ENCODE assay signal across 1 cellular context in genomic region chr5:69517763-69518212, GRCh38.
TF ChIP-seq lines count a peak whose summit lies in the region.

No MANE protein-coding gene starts in this region.

TF ChIP-seq in HEK293, 187 proteins besides CTCF, POLR2A, EP300 and RAD21 (continued from another document and continues in another):
- TF ChIP-seq REST (tag by site-specific recombination; IDR thresholded peaks at IDR 0.05) (no peak), ZNF148 (tag by site-specific recombination; IDR thresholded peaks at IDR 0.05; ENCODE audit: borderline replicate concordance) (no peak), ZEB2 (tag by site-specific recombination; IDR thresholded peaks at IDR 0.05) (peak; percentile 86), ZNF76 (tag by site-specific recombination; IDR thresholded peaks at IDR 0.05; ENCODE audit: borderline replicate concordance, low read depth) (no peak), ZNF548 (tag by site-specific recombination; IDR thresholded peaks at IDR 0.05) (no peak), ZNF335 (tag by site-specific recombination; conservative IDR thresholded peaks at IDR 0.05) (0 out of 2 replicates have a peak, but pooled peaks have one; percentile 15), HIC1 (tag by site-specific recombination; IDR thresholded peaks at IDR 0.05) (peak; percentile 26; the same call in 1 of the 2 replicates), GLI4 (tag by site-specific recombination; IDR thresholded peaks at IDR 0.05) (no peak), ZNF239 (tag by site-specific recombination; IDR thresholded peaks at IDR 0.05) (no peak), PATZ1 (tag by site-specific recombination; IDR thresholded peaks at IDR 0.05) (peak; percentile 82), ZNF830 (tag by site-specific recombination; IDR thresholded peaks at IDR 0.05; ENCODE audit: low read depth) (no peak), YY1 (tag by site-specific recombination; IDR thresholded peaks at IDR 0.05) (no peak), ZNF362 (tag by site-specific recombination; IDR thresholded peaks at IDR 0.05) (peak; percentile 88), ZNF549 (tag by site-specific recombination; IDR thresholded peaks at IDR 0.05) (no peak), ZNF16 (tag by site-specific recombination; IDR thresholded peaks at IDR 0.05; ENCODE audit: low read depth) (no peak), ZNF610 (tag by site-specific recombination; IDR thresholded peaks at IDR 0.05; ENCODE audit: borderline replicate concordance) (peak; percentile 67; the same call in 1 of the 2 replicates), ZNF701 (tag by site-specific recombination; IDR thresholded peaks at IDR 0.05) (no peak), ELK4 (IDR thresholded peaks at IDR 0.05; ENCODE audit: borderline replicate concordance, low read depth, low read length) (no peak), KLF9 (tag by site-specific recombination; IDR thresholded peaks at IDR 0.05; ENCODE audit: low read depth) (peak; percentile 35; the same call in 1 of the 2 replicates), MEIS1 (CRISPR knock-in tag; IDR thresholded peaks at IDR 0.05; ENCODE audit: borderline replicate concordance) (no peak), ZFHX2 (tag by site-specific recombination; conservative IDR thresholded peaks at IDR 0.05) (no peak), ZNF658 (tag by site-specific recombination; IDR thresholded peaks at IDR 0.05) (no peak), MYNN (tag by site-specific recombination; IDR thresholded peaks at IDR 0.05; ENCODE audit: borderline replicate concordance) (no peak), ZBTB1 (tag by site-specific recombination; IDR thresholded peaks at IDR 0.05) (no peak; the same call in 1 of the 2 replicates), ZNF202 (tag by site-specific recombination; IDR thresholded peaks at IDR 0.05; ENCODE audit: borderline replicate concordance) (no peak), ZNF580 (tag by site-specific recombination; IDR thresholded peaks at IDR 0.05) (peak; percentile 80; the same call in 1 of the 2 replicates), OSR2 (tag by site-specific recombination; IDR thresholded peaks at IDR 0.05) (peak; percentile 96), ZNF621 (tag by site-specific recombination; IDR thresholded peaks at IDR 0.05) (no peak), ZNF366 (tag by site-specific recombination; conservative IDR thresholded peaks at IDR 0.05) (peak; percentile 90), ZBTB8A (tag by site-specific recombination; IDR thresholded peaks at IDR 0.05) (peak; percentile 67)
- TF ChIP-seq, protein P1, sequence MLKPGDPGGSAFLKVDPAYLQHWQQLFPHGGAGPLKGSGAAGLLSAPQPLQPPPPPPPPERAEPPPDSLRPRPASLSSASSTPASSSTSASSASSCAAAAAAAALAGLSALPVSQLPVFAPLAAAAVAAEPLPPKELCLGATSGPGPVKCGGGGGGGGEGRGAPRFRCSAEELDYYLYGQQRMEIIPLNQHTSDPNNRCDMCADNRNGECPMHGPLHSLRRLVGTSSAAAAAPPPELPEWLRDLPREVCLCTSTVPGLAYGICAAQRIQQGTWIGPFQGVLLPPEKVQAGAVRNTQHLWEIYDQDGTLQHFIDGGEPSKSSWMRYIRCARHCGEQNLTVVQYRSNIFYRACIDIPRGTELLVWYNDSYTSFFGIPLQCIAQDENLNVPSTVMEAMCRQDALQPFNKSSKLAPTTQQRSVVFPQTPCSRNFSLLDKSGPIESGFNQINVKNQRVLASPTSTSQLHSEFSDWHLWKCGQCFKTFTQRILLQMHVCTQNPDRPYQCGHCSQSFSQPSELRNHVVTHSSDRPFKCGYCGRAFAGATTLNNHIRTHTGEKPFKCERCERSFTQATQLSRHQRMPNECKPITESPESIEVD (tag by site-specific recombination; IDR thresholded peaks at IDR 0.05): peak; percentile 99
- TF ChIP-seq, protein P2, sequence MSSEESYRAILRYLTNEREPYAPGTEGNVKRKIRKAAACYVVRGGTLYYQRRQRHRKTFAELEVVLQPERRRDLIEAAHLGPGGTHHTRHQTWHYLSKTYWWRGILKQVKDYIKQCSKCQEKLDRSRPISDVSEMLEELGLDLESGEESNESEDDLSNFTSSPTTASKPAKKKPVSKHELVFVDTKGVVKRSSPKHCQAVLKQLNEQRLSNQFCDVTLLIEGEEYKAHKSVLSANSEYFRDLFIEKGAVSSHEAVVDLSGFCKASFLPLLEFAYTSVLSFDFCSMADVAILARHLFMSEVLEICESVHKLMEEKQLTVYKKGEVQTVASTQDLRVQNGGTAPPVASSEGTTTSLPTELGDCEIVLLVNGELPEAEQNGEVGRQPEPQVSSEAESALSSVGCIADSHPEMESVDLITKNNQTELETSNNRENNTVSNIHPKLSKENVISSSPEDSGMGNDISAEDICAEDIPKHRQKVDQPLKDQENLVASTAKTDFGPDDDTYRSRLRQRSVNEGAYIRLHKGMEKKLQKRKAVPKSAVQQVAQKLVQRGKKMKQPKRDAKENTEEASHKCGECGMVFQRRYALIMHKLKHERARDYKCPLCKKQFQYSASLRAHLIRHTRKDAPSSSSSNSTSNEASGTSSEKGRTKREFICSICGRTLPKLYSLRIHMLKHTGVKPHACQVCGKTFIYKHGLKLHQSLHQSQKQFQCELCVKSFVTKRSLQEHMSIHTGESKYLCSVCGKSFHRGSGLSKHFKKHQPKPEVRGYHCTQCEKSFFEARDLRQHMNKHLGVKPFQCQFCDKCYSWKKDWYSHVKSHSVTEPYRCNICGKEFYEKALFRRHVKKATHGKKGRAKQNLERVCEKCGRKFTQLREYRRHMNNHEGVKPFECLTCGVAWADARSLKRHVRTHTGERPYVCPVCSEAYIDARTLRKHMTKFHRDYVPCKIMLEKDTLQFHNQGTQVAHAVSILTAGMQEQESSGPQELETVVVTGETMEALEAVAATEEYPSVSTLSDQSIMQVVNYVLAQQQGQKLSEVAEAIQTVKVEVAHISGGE (tag by site-specific recombination; conservative IDR thresholded peaks at IDR 0.05; ENCODE audit: low read depth): no peak
- TF ChIP-seq, protein P3, sequence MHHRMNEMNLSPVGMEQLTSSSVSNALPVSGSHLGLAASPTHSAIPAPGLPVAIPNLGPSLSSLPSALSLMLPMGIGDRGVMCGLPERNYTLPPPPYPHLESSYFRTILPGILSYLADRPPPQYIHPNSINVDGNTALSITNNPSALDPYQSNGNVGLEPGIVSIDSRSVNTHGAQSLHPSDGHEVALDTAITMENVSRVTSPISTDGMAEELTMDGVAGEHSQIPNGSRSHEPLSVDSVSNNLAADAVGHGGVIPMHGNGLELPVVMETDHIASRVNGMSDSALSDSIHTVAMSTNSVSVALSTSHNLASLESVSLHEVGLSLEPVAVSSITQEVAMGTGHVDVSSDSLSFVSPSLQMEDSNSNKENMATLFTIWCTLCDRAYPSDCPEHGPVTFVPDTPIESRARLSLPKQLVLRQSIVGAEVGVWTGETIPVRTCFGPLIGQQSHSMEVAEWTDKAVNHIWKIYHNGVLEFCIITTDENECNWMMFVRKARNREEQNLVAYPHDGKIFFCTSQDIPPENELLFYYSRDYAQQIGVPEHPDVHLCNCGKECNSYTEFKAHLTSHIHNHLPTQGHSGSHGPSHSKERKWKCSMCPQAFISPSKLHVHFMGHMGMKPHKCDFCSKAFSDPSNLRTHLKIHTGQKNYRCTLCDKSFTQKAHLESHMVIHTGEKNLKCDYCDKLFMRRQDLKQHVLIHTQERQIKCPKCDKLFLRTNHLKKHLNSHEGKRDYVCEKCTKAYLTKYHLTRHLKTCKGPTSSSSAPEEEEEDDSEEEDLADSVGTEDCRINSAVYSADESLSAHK (tag by site-specific recombination; IDR thresholded peaks at IDR 0.05): peak; percentile 93
